29 cellular contexts compared by ENCODE assay signal in genomic region chr20:37032077-37032476, GRCh38.
"Had no signal": no experiment of that assay in that cellular context is flagged by ENCODE, and none has a peak within 500 bp of the region (broad histone marks: within the 10 kb centered on the region; RNA-seq: fewer than 3 reads in every experiment).

No MANE protein-coding gene starts in this region.

- ATAC-seq: effector memory CD8-positive, alpha-beta T cell; esophagus mucosa; foreskin keratinocyte; gastrocnemius medialis; gastroesophageal sphincter; heart left ventricle; heart right ventricle had no signal

- H3K27ac ChIP-seq: colonic mucosa, coronary artery, dorsolateral prefrontal cortex, epithelial cell of prostate, esophagus muscularis mucosa, esophagus squamous epithelium, foreskin keratinocyte, gastrocnemius medialis, gastroesophageal sphincter, heart left ventricle, heart right ventricle, hepatocyte had no signal

- H3K79me2 ChIP-seq: hepatocyte had no signal

- H3K9me3 Mint-ChIP-seq: dendritic cell treated with granulocyte-macrophage colony-stimulating factor and Interleukin-4, amounts not matched to agents 40 ng/mL and 50 ng/mL, for 4 days; effector memory CD8-positive, alpha-beta T cell had no signal

- H3K9me3 ChIP-seq: colonic mucosa, esophagus squamous epithelium, gastrocnemius medialis had no signal

- H2AFZ ChIP-seq: hepatocyte had no signal

- FAIRE-seq: endometrium, endothelial cell of umbilical vein, frontal cortex had no signal

- H3K27me3 Mint-ChIP-seq: dendritic cell treated with granulocyte-macrophage colony-stimulating factor and Interleukin-4, amounts not matched to agents 40 ng/mL and 50 ng/mL, for 4 days; effector memory CD8-positive, alpha-beta T cell had no signal

- DNase-seq: colonic mucosa; cortex of kidney; dermis blood vessel endothelial cell; dorsolateral prefrontal cortex; effector CD4-positive, alpha-beta T cell; effector CD8-positive, alpha-beta T cell; effector memory CD4-positive, alpha-beta T cell; effector memory CD8-positive, alpha-beta T cell; endodermal cell; erythroblast; esophagus squamous epithelium; foreskin fibroblast; foreskin keratinocyte; foreskin melanocyte; gastrocnemius medialis; glutamatergic neuron; head of caudate nucleus; heart left ventricle; heart right ventricle had no signal

- H3K36me3 ChIP-seq: colonic mucosa had no signal

- H3K27me3 ChIP-seq: colonic mucosa, dorsolateral prefrontal cortex, esophagus muscularis mucosa, esophagus squamous epithelium, foreskin keratinocyte, gastrocnemius medialis, gastroesophageal sphincter, heart left ventricle, heart right ventricle, hepatocyte had no signal

- H3K4me3 ChIP-seq: colonic mucosa, coronary artery, dorsolateral prefrontal cortex, esophagus muscularis mucosa, esophagus squamous epithelium, gastrocnemius medialis, gastroesophageal sphincter, heart left ventricle, heart right ventricle, hepatocyte had no signal

- H3K4me2 ChIP-seq: hepatocyte had no signal

- H3K4me1 ChIP-seq: colonic mucosa, esophagus muscularis mucosa, esophagus squamous epithelium, foreskin keratinocyte, gastrocnemius medialis, gastroesophageal sphincter, heart left ventricle, heart right ventricle had no signal

- H3K4me1 Mint-ChIP-seq: endodermal cell had no signal

- H3K4me3 Mint-ChIP-seq: dendritic cell treated with granulocyte-macrophage colony-stimulating factor and Interleukin-4, amounts not matched to agents 40 ng/mL and 50 ng/mL, for 4 days; effector memory CD8-positive, alpha-beta T cell; endodermal cell had no signal

- H3K27ac Mint-ChIP-seq: dendritic cell treated with granulocyte-macrophage colony-stimulating factor and Interleukin-4, amounts not matched to agents 40 ng/mL and 50 ng/mL, for 4 days; effector memory CD8-positive, alpha-beta T cell; endodermal cell had no signal
